Comparison of ENCODE assay signal across 25 cellular contexts in genomic region chr3:73332558-73332957, GRCh38.
"Had no signal": no experiment of that assay in that cellular context is flagged by ENCODE, and none has a peak within 500 bp of the region (broad histone marks: within the 10 kb centered on the region; RNA-seq: fewer than 3 reads in every experiment).

No MANE protein-coding gene starts in this region.

- H3K4me1 ChIP-seq: breast epithelium, colonic mucosa, esophagus muscularis mucosa, gastrocnemius medialis, left ventricle myocardium inferior, prostate gland, spleen, thyroid gland, upper lobe of right lung had no signal

- H3K27me3 ChIP-seq: breast epithelium, colonic mucosa, esophagus muscularis mucosa, gastrocnemius medialis, spleen, thyroid gland, upper lobe of right lung had no signal

- H3K27ac ChIP-seq: breast epithelium, colonic mucosa, esophagus muscularis mucosa, gastrocnemius medialis, left ventricle myocardium inferior, prostate gland, spleen, thyroid gland, upper lobe of right lung had no signal

- H3K27ac Mint-ChIP-seq: activated B cell treated with CpG ODN at 0.5 μM for 24 hours; activated CD4-positive, alpha-beta T cell treated with anti-CD3 and anti-CD28 coated beads for 36 hours; activated naive CD8-positive, alpha-beta T cell treated with anti-CD3 and anti-CD28 coated beads for 36 hours; activated T-cell treated with anti-CD3 and anti-CD28 coated beads, Interleukin-2, amount 50 U/mL, for 24 hours; activated T-helper 2 cell treated with anti-CD3 and anti-CD28 coated beads, Interferon-gamma antibody, Interleukin-2, Interleukin-4, amounts not matched to agents 10 μg/mL and 5 μg/mL and 100 μg/mL, durations not matched to agents 14 hours and 24 hours and 36 hours; natural killer cell treated with Interleukin-12 subunit alpha and Interleukin-12 subunit beta and Interleukin-15 and Interleukin-18, amount 100 ng/mL, for 72 hours had no signal

- DNase-seq: activated B cell treated with CpG ODN at 0.5 μM for 24 hours; activated CD4-positive, alpha-beta T cell treated with anti-CD3 and anti-CD28 coated beads for 36 hours; activated CD4-positive, alpha-beta T cell treated with anti-CD3 and anti-CD28 coated beads, Interleukin-2, amount 50 U/mL, for 4 hours; activated CD8-positive, alpha-beta memory T cell treated with anti-CD3 and anti-CD28 coated beads for 24 hours; activated CD8-positive, alpha-beta memory T cell treated with anti-CD3 and anti-CD28 coated beads, Interleukin-2, amount 50 U/mL, for 4 hours; activated naive CD4-positive, alpha-beta T cell treated with Interleukin-2 at 50 U/mL for 16 hours; activated naive CD8-positive, alpha-beta T cell treated with anti-CD3 and anti-CD28 coated beads for 36 hours; activated T-cell treated with anti-CD3 and anti-CD28 coated beads, Interleukin-2, amount 50 U/mL, for 24 hours; colonic mucosa; gastrocnemius medialis; hippocampal formation; left ventricle myocardium inferior; midbrain; spleen; stimulated activated CD4-positive, alpha-beta T cell treated with anti-CD3 and anti-CD28 coated beads, Interleukin-4, amount 100 ng/mL, for 1 hour; stimulated activated naive CD4-positive, alpha-beta T cell treated with Interleukin-2 at 50 U/mL for 16 hours; T1000; thyroid gland; upper lobe of right lung had no signal

- ATAC-seq: activated CD4-positive, alpha-beta T cell treated with anti-CD3 and anti-CD28 coated beads for 36 hours; gastrocnemius medialis; natural killer cell treated with Interleukin-12 subunit alpha and Interleukin-12 subunit beta and Interleukin-15 and Interleukin-18, amount 100 ng/mL, for 72 hours; upper lobe of right lung had no signal

- H3K4me3 ChIP-seq: breast epithelium, colonic mucosa, esophagus muscularis mucosa, gastrocnemius medialis, left ventricle myocardium inferior, prostate gland, spleen, thyroid gland, upper lobe of right lung had no signal

- H3K36me3 ChIP-seq: breast epithelium, colonic mucosa, esophagus muscularis mucosa, gastrocnemius medialis, left ventricle myocardium inferior, prostate gland, spleen, thyroid gland, upper lobe of right lung had no signal

- H3K4me1 Mint-ChIP-seq: activated B cell treated with CpG ODN at 0.5 μM for 24 hours; activated CD4-positive, alpha-beta T cell treated with anti-CD3 and anti-CD28 coated beads for 36 hours; activated naive CD8-positive, alpha-beta T cell treated with anti-CD3 and anti-CD28 coated beads for 36 hours; central memory CD8-positive, alpha-beta T cell had no signal

- H3K9me3 Mint-ChIP-seq: activated B cell treated with CpG ODN at 0.5 μM for 24 hours; activated T-cell treated with anti-CD3 and anti-CD28 coated beads, Interleukin-2, amount 50 U/mL, for 24 hours; activated T-helper 2 cell treated with anti-CD3 and anti-CD28 coated beads, Interferon-gamma antibody, Interleukin-2, Interleukin-4, amounts not matched to agents 10 μg/mL and 5 μg/mL and 100 μg/mL, durations not matched to agents 14 hours and 24 hours and 36 hours had no signal

- H3K36me3 Mint-ChIP-seq: activated naive CD8-positive, alpha-beta T cell treated with anti-CD3 and anti-CD28 coated beads for 36 hours; natural killer cell treated with Interleukin-12 subunit alpha and Interleukin-12 subunit beta and Interleukin-15 and Interleukin-18, amount 100 ng/mL, for 72 hours had no signal

- H3K27me3 Mint-ChIP-seq: activated B cell treated with CpG ODN at 0.5 μM for 24 hours; activated naive CD8-positive, alpha-beta T cell treated with anti-CD3 and anti-CD28 coated beads for 36 hours; activated T-cell treated with anti-CD3 and anti-CD28 coated beads, Interleukin-2, amount 50 U/mL, for 24 hours; central memory CD8-positive, alpha-beta T cell; natural killer cell treated with Interleukin-12 subunit alpha and Interleukin-12 subunit beta and Interleukin-15 and Interleukin-18, amount 100 ng/mL, for 72 hours had no signal

- H3K9me3 ChIP-seq: breast epithelium, colonic mucosa, esophagus muscularis mucosa, gastrocnemius medialis, left ventricle myocardium inferior, prostate gland, thyroid gland, upper lobe of right lung had no signal

- H3K4me3 Mint-ChIP-seq: activated B cell treated with CpG ODN at 0.5 μM for 24 hours; activated CD4-positive, alpha-beta T cell treated with anti-CD3 and anti-CD28 coated beads for 36 hours; activated naive CD8-positive, alpha-beta T cell treated with anti-CD3 and anti-CD28 coated beads for 36 hours; activated T-cell treated with anti-CD3 and anti-CD28 coated beads, Interleukin-2, amount 50 U/mL, for 24 hours; central memory CD8-positive, alpha-beta T cell; natural killer cell treated with Interleukin-12 subunit alpha and Interleukin-12 subunit beta and Interleukin-15 and Interleukin-18, amount 100 ng/mL, for 72 hours had no signal
